In the genomic region with DNA sequence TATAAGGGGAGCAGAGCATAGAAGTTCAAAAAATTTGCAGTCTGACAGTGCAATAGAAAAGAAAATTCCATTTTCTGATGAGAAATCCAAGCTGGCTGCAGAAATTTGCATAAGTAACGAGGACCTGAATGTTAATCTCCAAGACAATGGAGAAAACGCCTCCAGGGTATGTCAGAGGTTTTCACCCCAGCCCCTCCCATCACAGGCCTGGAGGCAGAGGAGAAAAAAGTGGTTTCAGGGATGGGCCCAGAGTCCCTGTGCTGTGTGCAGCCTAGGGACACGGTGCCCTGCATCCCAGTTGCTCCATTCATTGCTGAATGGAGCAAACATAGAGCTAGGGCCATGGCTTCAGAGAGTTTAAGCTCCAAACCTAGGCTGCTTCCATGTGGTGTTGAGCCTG, we compare ENCODE assay signal across 32 cellular contexts.
"Had no signal": no experiment of that assay in that cellular context is flagged by ENCODE, and none has a peak within 500 bp of the region (broad histone marks: within the 10 kb centered on the region; RNA-seq: fewer than 3 reads in every experiment).

No MANE protein-coding gene starts in this region.

- H3K36me3 Mint-ChIP-seq: activated naive CD8-positive, alpha-beta T cell had no signal

- H3K27me3 ChIP-seq: brain microvascular endothelial cell, esophagus muscularis mucosa, foreskin keratinocyte, gastrocnemius medialis, heart right ventricle had no signal

- H3K27ac ChIP-seq: brain microvascular endothelial cell, coronary artery, dorsolateral prefrontal cortex, esophagus muscularis mucosa, foreskin keratinocyte, gastrocnemius medialis, heart right ventricle, WERI-Rb-1 had no signal

- H3K27ac Mint-ChIP-seq: activated CD4-positive, alpha-beta memory T cell treated with anti-CD3 and anti-CD28 coated beads, Interleukin-2, amount 10 ng/mL, durations not matched to agents 7 days and 5 days; activated CD4-positive, alpha-beta T cell treated with anti-CD3 and anti-CD28 coated beads for 36 hours; activated CD4-positive, alpha-beta T cell treated with anti-CD3 and anti-CD28 coated beads, Interleukin-2, amount 10 ng/mL, durations not matched to agents 24 days and 14 days; activated naive CD8-positive, alpha-beta T cell; activated T-cell treated with anti-CD3 and anti-CD28 coated beads, Interleukin-2, amount 50 U/mL, for 24 hours; activated T-helper 17 cell treated with anti-CD3 and anti-CD28 coated beads, Interleukin-2, amount 50 U/mL, for 72 hours; dendritic cell treated with granulocyte-macrophage colony-stimulating factor and Interleukin-4, amounts not matched to agents 40 ng/mL and 50 ng/mL, for 4 days; T-helper 17 cell; T-helper 2 cell treated with Interferon-gamma antibody and Interleukin-4, amounts not matched to agents 5 μg/mL and 100 μg/mL, for 36 hours had no signal

- H3K36me3 ChIP-seq: brain microvascular endothelial cell, esophagus muscularis mucosa, gastrocnemius medialis, heart right ventricle, WERI-Rb-1 had no signal

- ATAC-seq: activated CD4-positive, alpha-beta T cell treated with anti-CD3 and anti-CD28 coated beads for 36 hours; activated T-helper 17 cell treated with anti-CD3 and anti-CD28 coated beads, Interleukin-2, amount 50 U/mL, for 72 hours; foreskin keratinocyte; gastrocnemius medialis; heart right ventricle; T-helper 17 cell had no signal

- H3K9me3 ChIP-seq: esophagus muscularis mucosa, gastrocnemius medialis had no signal

- H3K4me3 ChIP-seq: coronary artery, dorsolateral prefrontal cortex, esophagus muscularis mucosa, gastrocnemius medialis, heart right ventricle had no signal

- H3K4me1 Mint-ChIP-seq: activated CD4-positive, alpha-beta memory T cell treated with anti-CD3 and anti-CD28 coated beads, Interleukin-2, amount 10 ng/mL, durations not matched to agents 7 days and 5 days; activated CD4-positive, alpha-beta T cell treated with anti-CD3 and anti-CD28 coated beads for 36 hours; activated CD4-positive, alpha-beta T cell treated with anti-CD3 and anti-CD28 coated beads, Interleukin-2, amount 10 ng/mL, durations not matched to agents 24 days and 14 days; activated T-helper 17 cell treated with anti-CD3 and anti-CD28 coated beads, Interleukin-2, amount 50 U/mL, for 72 hours; central memory CD8-positive, alpha-beta T cell; T-helper 17 cell had no signal

- H3K27me3 Mint-ChIP-seq: activated CD4-positive, alpha-beta memory T cell treated with anti-CD3 and anti-CD28 coated beads, Interleukin-2, amount 10 ng/mL, durations not matched to agents 7 days and 5 days; activated CD4-positive, alpha-beta T cell treated with anti-CD3 and anti-CD28 coated beads for 36 hours; activated CD4-positive, alpha-beta T cell treated with anti-CD3 and anti-CD28 coated beads, Interleukin-2, amount 10 ng/mL, durations not matched to agents 24 days and 14 days; activated naive CD8-positive, alpha-beta T cell; activated T-cell treated with anti-CD3 and anti-CD28 coated beads, Interleukin-2, amount 50 U/mL, for 24 hours; activated T-helper 17 cell treated with anti-CD3 and anti-CD28 coated beads, Interleukin-2, amount 50 U/mL, for 72 hours; central memory CD8-positive, alpha-beta T cell; dendritic cell treated with granulocyte-macrophage colony-stimulating factor and Interleukin-4, amounts not matched to agents 40 ng/mL and 50 ng/mL, for 4 days; T-helper 17 cell had no signal

- H3K4me1 ChIP-seq: esophagus muscularis mucosa, foreskin keratinocyte, gastrocnemius medialis, heart right ventricle had no signal

- H3K4me3 Mint-ChIP-seq: activated CD4-positive, alpha-beta memory T cell treated with anti-CD3 and anti-CD28 coated beads, Interleukin-2, amount 10 ng/mL, durations not matched to agents 7 days and 5 days; activated CD4-positive, alpha-beta T cell treated with anti-CD3 and anti-CD28 coated beads for 36 hours; activated CD4-positive, alpha-beta T cell treated with anti-CD3 and anti-CD28 coated beads, Interleukin-2, amount 10 ng/mL, durations not matched to agents 24 days and 14 days; activated naive CD8-positive, alpha-beta T cell; activated T-cell treated with anti-CD3 and anti-CD28 coated beads, Interleukin-2, amount 50 U/mL, for 24 hours; activated T-helper 17 cell treated with anti-CD3 and anti-CD28 coated beads, Interleukin-2, amount 50 U/mL, for 72 hours; central memory CD8-positive, alpha-beta T cell; dendritic cell treated with granulocyte-macrophage colony-stimulating factor and Interleukin-4, amounts not matched to agents 40 ng/mL and 50 ng/mL, for 4 days; T-helper 17 cell; T-helper 2 cell treated with Interferon-gamma antibody and Interleukin-4, amounts not matched to agents 5 μg/mL and 100 μg/mL, for 36 hours had no signal

- DNase-seq: activated CD4-positive, alpha-beta memory T cell treated with anti-CD3 and anti-CD28 coated beads, Interleukin-2, amount 10 ng/mL, durations not matched to agents 7 days and 5 days; activated CD4-positive, alpha-beta T cell treated with anti-CD3 and anti-CD28 coated beads for 36 hours; activated CD4-positive, alpha-beta T cell treated with anti-CD3 and anti-CD28 coated beads, Interleukin-2, amount 10 ng/mL, durations not matched to agents 24 days and 14 days; activated CD4-positive, CD25-positive, alpha-beta regulatory T cell; activated CD4-positive, CD25-positive, alpha-beta regulatory T cell treated with anti-CD3 and anti-CD28 coated beads, Interleukin-2, amount 50 U/mL, for 72 hours; activated CD8-positive, alpha-beta memory T cell treated with anti-CD3 and anti-CD28 coated beads, Interleukin-2, amount 50 U/mL, for 48 hours; activated effector memory CD4-positive, alpha-beta T cell treated with Interleukin-2 at 50 U/mL for 16 hours; activated gamma-delta T cell treated with Interleukin-2 at 50 U/mL for 16 hours; activated naive CD4-positive, alpha-beta T cell treated with anti-CD3 and anti-CD28 coated beads, Interleukin-2, amount 50 U/mL, for 16 hours; activated naive CD4-positive, alpha-beta T cell treated with Interleukin-2 at 50 U/mL for 16 hours; activated T-cell treated with anti-CD3 and anti-CD28 coated beads for 4 hours; activated T-cell treated with anti-CD3 and anti-CD28 coated beads, Interleukin-2, amount 50 U/mL, for 24 hours; amniotic stem cell; anterior cingulate cortex; brain microvascular endothelial cell; dorsolateral prefrontal cortex; effector memory CD4-positive, alpha-beta T cell; erythroblast; foreskin keratinocyte; gastrocnemius medialis; heart right ventricle; T-helper 1 cell; T-helper 17 cell; T1000 had no signal
